12 cellular contexts compared by ENCODE assay signal in genomic region chr10:90856261-90856660, GRCh38. TPM values are rescaled to one million over a fixed set of nuclear protein-coding genes. Genes with fewer than 3 reads are reported as not detected.
A peak's percentile ranks its signal among the peaks of the same experiment; 100 is the strongest.
DNase-seq lines count a peak whose midpoint lies in the region; ATAC-seq and TF ChIP-seq lines count a peak whose summit lies in the region.
"Had no signal": no experiment of that assay in that cellular context is flagged by ENCODE, and none has a peak within 500 bp of the region (broad histone marks: within the 10 kb centered on the region; RNA-seq: fewer than 3 reads in every experiment).

No MANE protein-coding gene starts in this region.

- no peak overlapping the region for H3K27ac ChIP-seq in CD8-positive, alpha-beta memory T cell (ENCODE audit: low read depth, low read length)
- no peak overlapping the region for H3K27ac ChIP-seq in HUES64 (ENCODE audit: low read depth, low read length)
- H3K27ac ChIP-seq: SJSA1 had no signal

- intact Hi-C loops in left colon (cut with DNase I, micrococcal nuclease) (loop anchor here in 1 of 2 donors (10.0 kb wide), 1 partner anchor 1061 kb away; no protein-coding TSS in a partner anchor), Caco-2 (cut with micrococcal nuclease; ENCODE audit: unreplicated experiment) (no loop called here)

- WGBS in HUES64: 85% methylated on average over 3 of the region's 3 CpGs

- no peak overlapping the region for H3K9ac ChIP-seq in HUES64 (ENCODE audit: low read depth, low read length)

- POLR2A ChIA-PET in CD8-positive, alpha-beta memory T cell (lab: Charles Lee): no interaction called here
- POLR2A ChIA-PET in Caco-2 (lab: Charles Lee): no interaction called here

- ATAC-seq in naive B cell (ENCODE audit: low read depth in 2 of 2): no peak
- ATAC-seq in left colon: no peak
- ATAC-seq: stimulated activated memory B cell treated with anti-CD40 and anti-IgM and Interleukin-4, amounts not matched to agents 10 μg/mL and 1 μg/mL and 100 μg/mL, for 72 hours had no signal

- no peak overlapping the region for H3K27ac Mint-ChIP-seq in CD8-positive, alpha-beta memory T cell
- H3K27ac Mint-ChIP-seq in chondrocyte (ENCODE audit: unreplicated experiment): no peak overlapping the region
- no peak overlapping the region for H3K27ac Mint-ChIP-seq in naive B cell
- no peak overlapping the region for H3K27ac Mint-ChIP-seq in Caco-2 (ENCODE audit: unreplicated experiment)
- H3K27ac Mint-ChIP-seq: stimulated activated memory B cell treated with anti-CD40 and anti-IgM and Interleukin-4, amounts not matched to agents 10 μg/mL and 1 μg/mL and 100 μg/mL, for 72 hours had no signal

- CTCF ChIA-PET in CD8-positive, alpha-beta memory T cell (lab: Charles Lee): interaction anchor here (1.1 to 1.2 kb wide), 2 partner anchors 15 to 23 kb away, joined by 4 read pairs; partner anchors contain the start of gene RPP30
- CTCF ChIA-PET in Caco-2 (lab: Charles Lee): no interaction called here

- peaks cover 5% of the 10 kb centered on the region for H3K4me1 ChIP-seq in CD8-positive, alpha-beta memory T cell (ENCODE audit: insufficient read depth, low read length)
- H3K4me1 ChIP-seq in HUES64 (ENCODE audit: insufficient read depth, low read length) (0 out of 2 replicates have a peak, but pooled peaks cover 12% of the 10 kb centered on the region), Caco-2 (no peaks in the 10 kb centered on the region)

- no peaks in the 10 kb centered on the region for H3K9me3 ChIP-seq in CD8-positive, alpha-beta memory T cell (ENCODE audit: low read length)
- H3K9me3 ChIP-seq in HUES64 (ENCODE audit: insufficient read depth, low read depth, low read length) (peaks cover 3% of the 10 kb centered on the region; the same call in 1 of the 2 replicates), Caco-2 (peaks cover under 1% of the 10 kb centered on the region; the same call in 1 of the 2 replicates)

- no peak for DNase-seq in CD8-positive, alpha-beta memory T cell
- no peak for DNase-seq in chondrocyte (ENCODE audit: low spot score)
- no peak for DNase-seq in naive B cell
- DNase-seq in left colon: no peak
- no peak for DNase-seq in Caco-2
- DNase-seq in hippocampal formation (lab: John Stamatoyannopoulos, UW): no peak
- DNase-seq in NCI-H1436 (lab: John Stamatoyannopoulos, UW): no peak
- DNase-seq: stimulated activated CD4-positive, alpha-beta T cell treated with anti-CD3 and anti-CD28 coated beads, Interleukin-15, amount 100 ng/mL, for 24 hours had no signal

- peak overlapping the region in 6 of 7 donors; percentile 62 to 89 (median 82) for H3K4me3 Mint-ChIP-seq in CD8-positive, alpha-beta memory T cell
- H3K4me3 Mint-ChIP-seq in chondrocyte (ENCODE audit: unreplicated experiment): peak overlapping the region; percentile 20
- peak overlapping the region; percentile 23 to 97 (median 86) for H3K4me3 Mint-ChIP-seq in naive B cell
- H3K4me3 Mint-ChIP-seq in Caco-2 (ENCODE audit: unreplicated experiment): no peak overlapping the region

- TF ChIP-seq CTCF in chondrocyte (IDR thresholded peaks at IDR 0.05) (no peak), Caco-2 (IDR thresholded peaks at IDR 0.05; ENCODE audit: insufficient read depth in 1 of 2, low read depth in 1 of 2, low read length in 1 of 2, severe bottlenecking in 1 of 2, unreplicated experiment in 1 of 2) (no peak)

- H3K27me3 Mint-ChIP-seq in CD8-positive, alpha-beta memory T cell: peaks cover 37 to 79% of the 10 kb centered on the region in 2 donors
- H3K27me3 Mint-ChIP-seq in chondrocyte (ENCODE audit: low read depth) (peaks cover 4% of the 10 kb centered on the region), naive B cell (peaks cover 34 to 44% (median 42%) of the 10 kb centered on the region in 3 donors), Caco-2 (ENCODE audit: insufficient read depth, unreplicated experiment) (peaks cover 20% of the 10 kb centered on the region)

- H3K27me3 ChIP-seq in CD8-positive, alpha-beta memory T cell (ENCODE audit: insufficient read depth, low read length, poor library complexity, severe bottlenecking): peaks cover 36% of the 10 kb centered on the region
- H3K27me3 ChIP-seq in HUES64 (ENCODE audit: insufficient read depth, low read length) (peaks cover 56% of the 10 kb centered on the region), Caco-2 (replicated peaks; ENCODE audit: control insufficient read depth, insufficient read depth, low read length) (no peaks in the 10 kb centered on the region; the same call in 1 of the 2 replicates)

- H3K4me3 ChIP-seq in CD8-positive, alpha-beta memory T cell (ENCODE audit: low read length): no peak overlapping the region
- H3K4me3 ChIP-seq in HUES64 (ENCODE audit: low read length): peak overlapping the region; percentile 79
- no peak overlapping the region for H3K4me3 ChIP-seq in Caco-2 (ENCODE audit: low read depth, low read length)
- H3K4me3 ChIP-seq: mucosa of descending colon had no signal

- no peaks in the 10 kb centered on the region for H3K36me3 ChIP-seq in CD8-positive, alpha-beta memory T cell (ENCODE audit: insufficient read depth, low read length)
- H3K36me3 ChIP-seq in HUES64 (ENCODE audit: insufficient read depth, low read length) (no peaks in the 10 kb centered on the region), Caco-2 (ENCODE audit: control insufficient read depth, insufficient read depth, low read length) (no peaks in the 10 kb centered on the region)

- peaks cover 5 to 15% (median 14%) of the 10 kb centered on the region in 3 donors for H3K4me1 Mint-ChIP-seq in CD8-positive, alpha-beta memory T cell
- H3K4me1 Mint-ChIP-seq in chondrocyte (ENCODE audit: low read depth) (peaks cover 20% of the 10 kb centered on the region), naive B cell (peaks cover 7 to 14% (median 14%) of the 10 kb centered on the region in 3 donors), Caco-2 (ENCODE audit: low read depth, unreplicated experiment) (no peaks in the 10 kb centered on the region)

- BruUV-seq in Caco-2 (replicated peaks; lab: Mats Ljungman, UMichigan): no TSS peak

- peaks cover 3 to 9% (median 5%) of the 10 kb centered on the region in 5 donors for H3K9me3 Mint-ChIP-seq in CD8-positive, alpha-beta memory T cell
- H3K9me3 Mint-ChIP-seq in chondrocyte (ENCODE audit: low read depth) (peaks cover 5% of the 10 kb centered on the region), naive B cell (peaks cover 0 to 11% (median 8%) of the 10 kb centered on the region in 7 donors), Caco-2 (ENCODE audit: unreplicated experiment) (peaks cover 2% of the 10 kb centered on the region)

- H3K36me3 Mint-ChIP-seq in CD8-positive, alpha-beta memory T cell: peaks cover 2 to 5% (median 4%) of the 10 kb centered on the region in 3 donors
- H3K36me3 Mint-ChIP-seq in chondrocyte (ENCODE audit: low read depth) (peaks cover 4% of the 10 kb centered on the region), naive B cell (peaks cover 0 to 8% of the 10 kb centered on the region in 2 donors), Caco-2 (ENCODE audit: insufficient read depth, unreplicated experiment) (no peaks in the 10 kb centered on the region)
- H3K36me3 Mint-ChIP-seq: stimulated activated memory B cell treated with anti-CD40 and anti-IgM and Interleukin-4, amounts not matched to agents 10 μg/mL and 1 μg/mL and 100 μg/mL, for 72 hours had no signal

RNA-seq across cellular contexts. Expression of gene HTR7, which starts 1.6 kb away (rescaled TPM):
- total RNA-seq in CD8-positive, alpha-beta memory T cell: not detected
- not detected for polyA plus RNA-seq in CD8-positive, alpha-beta memory T cell
- polyA plus RNA-seq in HUES64 (2013, experiment 1 of 2): 25.9 TPM
- 27.0 TPM for polyA plus RNA-seq in HUES64 (2013, experiment 2 of 2)
- total RNA-seq in chondrocyte (0.32 to 0.33 TPM in 2 of 3 replicates, not detected in the other), left colon (under 1 TPM; 0.21 to 0.61 TPM), Caco-2 (2022) (not detected in 2 replicates)
- not detected for polyA plus RNA-seq in naive B cell (ENCODE audit: low read depth in 6 of 6)

RNA-seq across cellular contexts. Expression of gene RPP30, which starts 15.5 kb away (rescaled TPM):
- total RNA-seq in CD8-positive, alpha-beta memory T cell: 100 to 1,000 TPM; 123 to 130 TPM
- polyA plus RNA-seq in CD8-positive, alpha-beta memory T cell: 40.3 TPM
- polyA plus RNA-seq in HUES64 (2013, experiment 1 of 2): 103 TPM
- polyA plus RNA-seq in HUES64 (2013, experiment 2 of 2): 93.7 TPM
- 24.7 to 30.8 TPM (median 24.7 TPM) in 3 replicates for total RNA-seq in chondrocyte
- 10 to 100 TPM; 21.6 to 57.4 (median 50.7) TPM for polyA plus RNA-seq in naive B cell (ENCODE audit: low read depth in 6 of 6)
- total RNA-seq in left colon: 10 to 100 TPM; 19.4 to 20.4 TPM
- 66.5 and 67.6 TPM in 2 replicates for total RNA-seq in Caco-2 (2022)
